In the genomic region with DNA sequence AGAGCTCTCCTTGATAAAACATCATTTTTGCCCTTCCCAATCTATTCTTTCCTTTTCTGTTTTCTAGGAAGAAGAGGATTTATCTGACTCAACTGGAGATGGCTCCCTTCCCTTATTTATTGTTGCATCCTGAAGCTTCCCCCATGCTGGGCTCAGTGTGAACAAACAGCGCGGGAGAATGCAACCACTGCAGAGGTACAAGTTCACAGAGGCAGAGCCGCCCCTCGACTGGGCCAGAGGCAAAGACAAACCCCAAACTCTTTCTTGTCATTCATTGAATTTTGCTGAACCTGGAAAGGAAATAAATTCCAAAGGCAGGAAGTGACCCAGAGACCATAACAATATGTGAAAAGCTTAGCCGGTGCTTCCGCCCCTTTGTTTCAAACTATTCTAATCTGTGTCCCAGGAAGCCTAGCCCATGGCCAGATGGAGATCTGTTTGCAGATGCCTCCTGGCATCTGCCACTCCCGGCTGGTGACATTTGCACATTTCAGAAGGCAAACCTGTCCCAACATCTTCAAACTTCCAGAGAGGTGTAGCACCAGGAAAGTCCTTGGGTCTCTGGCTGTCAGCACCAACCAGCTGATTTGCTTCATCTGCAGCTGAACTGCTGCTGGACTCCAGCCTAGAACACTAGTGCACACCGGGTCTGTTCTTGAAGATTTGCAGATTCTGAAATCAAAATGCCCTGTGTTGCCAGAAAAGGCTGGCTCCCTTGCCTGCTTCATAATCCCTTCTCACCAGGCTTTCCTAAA, we compare ENCODE assay signal across 1 cellular context.
TF ChIP-seq lines count a peak whose summit lies in the region.

No MANE protein-coding gene starts in this region.

TF ChIP-seq in HepG2, 621 proteins besides CTCF, POLR2A, EP300 and RAD21 (continued from another document and continues in another):
- TF ChIP-seq TGIF2 (CRISPR knock-in tag; IDR thresholded peaks at IDR 0.05) (peak; percentile 96), NCOA1 (CRISPR knock-in tag; IDR thresholded peaks at IDR 0.05) (no peak), EZH2 (conservative IDR thresholded peaks at IDR 0.05; ENCODE audit: low read depth, low read length) (no peak), ZNF367 (CRISPR knock-in tag; IDR thresholded peaks at IDR 0.05; ENCODE audit: borderline replicate concordance) (no peak), ZNF776 (CRISPR knock-in tag; IDR thresholded peaks at IDR 0.05) (no peak), ZNF792 (CRISPR knock-in tag; IDR thresholded peaks at IDR 0.05) (no peak; the same call in 1 of the 2 replicates), ZNF616 (CRISPR knock-in tag; IDR thresholded peaks at IDR 0.05; ENCODE audit: low read depth) (no peak), ZNF816 (CRISPR knock-in tag; IDR thresholded peaks at IDR 0.05; ENCODE audit: borderline replicate concordance) (no peak), SMARCE1 (IDR thresholded peaks at IDR 0.05; ENCODE audit: borderline replicate concordance) (no peak), ZBTB26 (CRISPR knock-in tag; IDR thresholded peaks at IDR 0.05; ENCODE audit: borderline replicate concordance) (no peak), MXI1 (IDR thresholded peaks at IDR 0.05; ENCODE audit: borderline replicate concordance, low read depth, low read length) (no peak), NFYC (CRISPR knock-in tag; IDR thresholded peaks at IDR 0.05) (no peak), ELF3 (CRISPR knock-in tag; IDR thresholded peaks at IDR 0.05) (peak; percentile 62), ZSCAN25 (CRISPR knock-in tag; IDR thresholded peaks at IDR 0.05) (peak; percentile 40; the same call in 1 of the 2 replicates), BORCS8-MEF2B (CRISPR knock-in tag; IDR thresholded peaks at IDR 0.05) (0 out of 2 replicates have a peak, but pooled peaks have one; percentile 26), SKIL (CRISPR knock-in tag; IDR thresholded peaks at IDR 0.05; ENCODE audit: borderline replicate concordance) (peak; percentile 59), MED13 (CRISPR knock-in tag; IDR thresholded peaks at IDR 0.05) (peak; percentile 45), CREM (IDR thresholded peaks at IDR 0.05) (peak; percentile 31; the same call in 1 of the 2 replicates), CREM (CRISPR knock-in tag; IDR thresholded peaks at IDR 0.05) (no peak), TBX2 (CRISPR knock-in tag; IDR thresholded peaks at IDR 0.05; ENCODE audit: borderline replicate concordance) (peak; percentile 71; the same call in 1 of the 2 replicates), ZBTB1 (CRISPR knock-in tag; IDR thresholded peaks at IDR 0.05; ENCODE audit: borderline replicate concordance) (no peak), E2F1 (CRISPR knock-in tag; IDR thresholded peaks at IDR 0.05) (peak; percentile 64; the same call in 1 of the 2 replicates), NFE2 (CRISPR knock-in tag; IDR thresholded peaks at IDR 0.05) (no peak), SNAI1 (CRISPR knock-in tag; IDR thresholded peaks at IDR 0.05; ENCODE audit: borderline replicate concordance) (no peak), ZSCAN9 (CRISPR knock-in tag; IDR thresholded peaks at IDR 0.05; ENCODE audit: borderline replicate concordance) (peak; percentile 78), RFX3 (CRISPR knock-in tag; IDR thresholded peaks at IDR 0.05) (no peak), KDM6A (CRISPR knock-in tag; IDR thresholded peaks at IDR 0.05; ENCODE audit: low read depth) (no peak; the same call in 1 of the 2 replicates), PAWR (CRISPR knock-in tag; IDR thresholded peaks at IDR 0.05; ENCODE audit: borderline replicate concordance) (no peak), RARA (CRISPR knock-in tag; IDR thresholded peaks at IDR 0.05) (peak; percentile 74), MTERF4 (CRISPR knock-in tag; IDR thresholded peaks at IDR 0.05) (no peak), CHD4 (IDR thresholded peaks at IDR 0.05; ENCODE audit: borderline replicate concordance, low read length) (no peak), ZNF660 (CRISPR knock-in tag; IDR thresholded peaks at IDR 0.05; ENCODE audit: borderline replicate concordance, low read depth) (no peak), ZNF558 (CRISPR knock-in tag; IDR thresholded peaks at IDR 0.05; ENCODE audit: borderline replicate concordance) (no peak), TEAD3 (CRISPR knock-in tag; optimal IDR thresholded peaks at IDR 0.05; ENCODE audit: borderline replicate concordance) (peak; percentile 23), THYN1 (CRISPR knock-in tag; IDR thresholded peaks at IDR 0.05; ENCODE audit: borderline replicate concordance, low read depth) (no peak), KLF12 (CRISPR knock-in tag; IDR thresholded peaks at IDR 0.05; ENCODE audit: borderline replicate concordance) (no peak), E2F2 (CRISPR knock-in tag; IDR thresholded peaks at IDR 0.05; ENCODE audit: borderline replicate concordance) (no peak), ZSCAN22 (CRISPR knock-in tag; IDR thresholded peaks at IDR 0.05) (peak; percentile 48; the same call in 1 of the 2 replicates), CERS6 (CRISPR knock-in tag; IDR thresholded peaks at IDR 0.05) (no peak), PAX8 (CRISPR knock-in tag; IDR thresholded peaks at IDR 0.05; ENCODE audit: borderline replicate concordance) (no peak)
- TF ChIP-seq, protein P1, sequence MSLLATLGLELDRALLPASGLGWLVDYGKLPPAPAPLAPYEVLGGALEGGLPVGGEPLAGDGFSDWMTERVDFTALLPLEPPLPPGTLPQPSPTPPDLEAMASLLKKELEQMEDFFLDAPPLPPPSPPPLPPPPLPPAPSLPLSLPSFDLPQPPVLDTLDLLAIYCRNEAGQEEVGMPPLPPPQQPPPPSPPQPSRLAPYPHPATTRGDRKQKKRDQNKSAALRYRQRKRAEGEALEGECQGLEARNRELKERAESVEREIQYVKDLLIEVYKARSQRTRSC (CRISPR knock-in tag; IDR thresholded peaks at IDR 0.05; ENCODE audit: low read depth) = no peak
- TF ChIP-seq, protein P2, sequence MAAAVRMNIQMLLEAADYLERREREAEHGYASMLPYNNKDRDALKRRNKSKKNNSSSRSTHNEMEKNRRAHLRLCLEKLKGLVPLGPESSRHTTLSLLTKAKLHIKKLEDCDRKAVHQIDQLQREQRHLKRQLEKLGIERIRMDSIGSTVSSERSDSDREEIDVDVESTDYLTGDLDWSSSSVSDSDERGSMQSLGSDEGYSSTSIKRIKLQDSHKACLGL (CRISPR knock-in tag; IDR thresholded peaks at IDR 0.05) = no peak
- TF ChIP-seq, protein P3, sequence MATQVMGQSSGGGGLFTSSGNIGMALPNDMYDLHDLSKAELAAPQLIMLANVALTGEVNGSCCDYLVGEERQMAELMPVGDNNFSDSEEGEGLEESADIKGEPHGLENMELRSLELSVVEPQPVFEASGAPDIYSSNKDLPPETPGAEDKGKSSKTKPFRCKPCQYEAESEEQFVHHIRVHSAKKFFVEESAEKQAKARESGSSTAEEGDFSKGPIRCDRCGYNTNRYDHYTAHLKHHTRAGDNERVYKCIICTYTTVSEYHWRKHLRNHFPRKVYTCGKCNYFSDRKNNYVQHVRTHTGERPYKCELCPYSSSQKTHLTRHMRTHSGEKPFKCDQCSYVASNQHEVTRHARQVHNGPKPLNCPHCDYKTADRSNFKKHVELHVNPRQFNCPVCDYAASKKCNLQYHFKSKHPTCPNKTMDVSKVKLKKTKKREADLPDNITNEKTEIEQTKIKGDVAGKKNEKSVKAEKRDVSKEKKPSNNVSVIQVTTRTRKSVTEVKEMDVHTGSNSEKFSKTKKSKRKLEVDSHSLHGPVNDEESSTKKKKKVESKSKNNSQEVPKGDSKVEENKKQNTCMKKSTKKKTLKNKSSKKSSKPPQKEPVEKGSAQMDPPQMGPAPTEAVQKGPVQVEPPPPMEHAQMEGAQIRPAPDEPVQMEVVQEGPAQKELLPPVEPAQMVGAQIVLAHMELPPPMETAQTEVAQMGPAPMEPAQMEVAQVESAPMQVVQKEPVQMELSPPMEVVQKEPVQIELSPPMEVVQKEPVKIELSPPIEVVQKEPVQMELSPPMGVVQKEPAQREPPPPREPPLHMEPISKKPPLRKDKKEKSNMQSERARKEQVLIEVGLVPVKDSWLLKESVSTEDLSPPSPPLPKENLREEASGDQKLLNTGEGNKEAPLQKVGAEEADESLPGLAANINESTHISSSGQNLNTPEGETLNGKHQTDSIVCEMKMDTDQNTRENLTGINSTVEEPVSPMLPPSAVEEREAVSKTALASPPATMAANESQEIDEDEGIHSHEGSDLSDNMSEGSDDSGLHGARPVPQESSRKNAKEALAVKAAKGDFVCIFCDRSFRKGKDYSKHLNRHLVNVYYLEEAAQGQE (IDR thresholded peaks at IDR 0.05; ENCODE audit: borderline replicate concordance in 1 of 2, low read depth in 1 of 2, low read length in 2 of 2) = peak in 1 of 2 experiments; percentile 40; a peak in 1 of 4 replicates
- TF ChIP-seq, protein P4, sequence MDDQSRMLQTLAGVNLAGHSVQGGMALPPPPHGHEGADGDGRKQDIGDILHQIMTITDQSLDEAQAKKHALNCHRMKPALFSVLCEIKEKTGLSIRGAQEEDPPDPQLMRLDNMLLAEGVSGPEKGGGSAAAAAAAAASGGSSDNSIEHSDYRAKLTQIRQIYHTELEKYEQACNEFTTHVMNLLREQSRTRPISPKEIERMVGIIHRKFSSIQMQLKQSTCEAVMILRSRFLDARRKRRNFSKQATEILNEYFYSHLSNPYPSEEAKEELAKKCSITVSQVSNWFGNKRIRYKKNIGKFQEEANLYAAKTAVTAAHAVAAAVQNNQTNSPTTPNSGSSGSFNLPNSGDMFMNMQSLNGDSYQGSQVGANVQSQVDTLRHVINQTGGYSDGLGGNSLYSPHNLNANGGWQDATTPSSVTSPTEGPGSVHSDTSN (CRISPR knock-in tag; IDR thresholded peaks at IDR 0.05; ENCODE audit: borderline replicate concordance) = no peak
- TF ChIP-seq, protein P5, sequence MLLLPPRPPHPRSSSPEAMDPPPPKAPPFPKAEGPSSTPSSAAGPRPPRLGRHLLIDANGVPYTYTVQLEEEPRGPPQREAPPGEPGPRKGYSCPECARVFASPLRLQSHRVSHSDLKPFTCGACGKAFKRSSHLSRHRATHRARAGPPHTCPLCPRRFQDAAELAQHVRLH (CRISPR knock-in tag; IDR thresholded peaks at IDR 0.05; ENCODE audit: borderline replicate concordance, low read depth) = no peak
- TF ChIP-seq, protein P6, sequence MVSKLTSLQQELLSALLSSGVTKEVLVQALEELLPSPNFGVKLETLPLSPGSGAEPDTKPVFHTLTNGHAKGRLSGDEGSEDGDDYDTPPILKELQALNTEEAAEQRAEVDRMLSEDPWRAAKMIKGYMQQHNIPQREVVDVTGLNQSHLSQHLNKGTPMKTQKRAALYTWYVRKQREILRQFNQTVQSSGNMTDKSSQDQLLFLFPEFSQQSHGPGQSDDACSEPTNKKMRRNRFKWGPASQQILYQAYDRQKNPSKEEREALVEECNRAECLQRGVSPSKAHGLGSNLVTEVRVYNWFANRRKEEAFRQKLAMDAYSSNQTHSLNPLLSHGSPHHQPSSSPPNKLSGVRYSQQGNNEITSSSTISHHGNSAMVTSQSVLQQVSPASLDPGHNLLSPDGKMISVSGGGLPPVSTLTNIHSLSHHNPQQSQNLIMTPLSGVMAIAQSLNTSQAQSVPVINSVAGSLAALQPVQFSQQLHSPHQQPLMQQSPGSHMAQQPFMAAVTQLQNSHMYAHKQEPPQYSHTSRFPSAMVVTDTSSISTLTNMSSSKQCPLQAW (CRISPR knock-in tag; IDR thresholded peaks at IDR 0.05) = peak; percentile 62; the same call in 1 of the 2 replicates
